Comparison of ENCODE assay signal across 27 cellular contexts in the genomic region with DNA sequence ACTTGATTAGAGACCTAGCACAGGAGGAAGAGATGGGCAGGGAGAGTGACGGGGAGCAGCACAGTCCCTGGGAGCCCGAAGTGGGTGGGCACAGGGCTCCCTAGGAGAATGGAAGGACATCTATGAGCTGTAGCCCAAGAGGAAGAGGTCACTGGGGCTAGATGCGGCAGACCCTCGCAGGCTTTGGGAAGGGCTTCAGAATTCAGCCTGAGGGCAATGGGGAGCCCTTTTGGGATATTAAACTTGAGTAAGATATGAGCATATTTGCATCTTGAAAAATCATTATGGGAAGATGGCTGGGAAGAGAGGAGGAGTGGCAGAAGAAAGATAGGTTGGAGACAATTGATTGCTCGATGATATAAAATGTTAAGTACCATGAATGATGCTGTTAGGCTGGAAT. TPM values are rescaled to one million over a fixed set of nuclear protein-coding genes. Genes with fewer than 3 reads are reported as not detected.
DNase-seq lines count a peak whose midpoint lies in the region; TF ChIP-seq lines count a peak whose summit lies in the region.
"Had no signal": no experiment of that assay in that cellular context is flagged by ENCODE, and none has a peak within 500 bp of the region (broad histone marks: within the 10 kb centered on the region; RNA-seq: fewer than 3 reads in every experiment).

No MANE protein-coding gene starts in this region.

- peaks cover 19% of the 10 kb centered on the region for H3K4me1 ChIP-seq in osteoblast (ENCODE audit: insufficient read depth, low read length)
- H3K4me1 ChIP-seq in tibial artery: peaks cover 0 to 36% (median 24%) of the 10 kb centered on the region in 4 donors

- H3K36me3 ChIP-seq in osteoblast (ENCODE audit: insufficient read depth, low read length) (peaks cover 86% of the 10 kb centered on the region), tibial artery (peaks cover 71 to 78% (median 77%) of the 10 kb centered on the region in 3 donors), WERI-Rb-1 (peaks cover 2% of the 10 kb centered on the region; the same call in 1 of the 2 replicates)
- H3K36me3 ChIP-seq: thyroid gland had no signal

- intact Hi-C loops in tibial artery (cut with DNase I; ENCODE audit: low total_unique reads): no loop called here

- no peaks in the 10 kb centered on the region for H3K9me3 ChIP-seq in osteoblast (ENCODE audit: low read depth, low read length)
- no peaks in the 10 kb centered on the region for H3K9me3 ChIP-seq in tibial artery
- H3K9me3 ChIP-seq in WERI-Rb-1 (ENCODE audit: severe bottlenecking): no peaks in the 10 kb centered on the region
- H3K9me3 ChIP-seq: psoas muscle, thyroid gland had no signal

- TF ChIP-seq CTCF in HFFc6 (IDR thresholded peaks at IDR 0.05): no peak
- TF ChIP-seq CTCF in coronary artery (IDR thresholded peaks at IDR 0.05): no peak
- no peak for TF ChIP-seq CTCF in osteoblast (IDR thresholded peaks at IDR 0.05; ENCODE audit: extremely low read depth, low read depth, low read length)
- no peak for TF ChIP-seq CTCF in tibial artery (IDR thresholded peaks at IDR 0.05)
- TF ChIP-seq CTCF in WERI-Rb-1 (IDR thresholded peaks at IDR 0.05; ENCODE audit: low read depth, low read length): no peak

- H3K4me2 ChIP-seq in osteoblast (ENCODE audit: insufficient read depth, low read length): no peak overlapping the region

- H3K79me2 ChIP-seq in osteoblast (ENCODE audit: insufficient read depth, low read length): no peaks in the 10 kb centered on the region

- DNase-seq in HFFc6: no peak
- DNase-seq in coronary artery (ENCODE audit: low spot score): no peak
- DNase-seq in osteoblast (ENCODE audit: insufficient read length, low spot score, missing footprints): peak; percentile 71
- DNase-seq in tibial artery: no peak
- no peak for DNase-seq in stimulated activated naive CD4-positive, alpha-beta T cell treated with Interleukin-2 at 50 U/mL for 16 hours (lab: John Stamatoyannopoulos, UW)
- DNase-seq in WERI-Rb-1: no peak
- DNase-seq in cortex of kidney (lab: John Stamatoyannopoulos, UW): no peak
- DNase-seq: activated CD4-positive, alpha-beta memory T cell treated with anti-CD3 and anti-CD28 coated beads, Interleukin-2, amount 10 ng/mL, durations not matched to agents 7 days and 5 days; activated CD8-positive, alpha-beta memory T cell treated with anti-CD3 and anti-CD28 coated beads, Interleukin-2, amount 50 U/mL, for 48 hours; activated naive CD4-positive, alpha-beta T cell treated with anti-CD3 and anti-CD28 coated beads for 36 hours; DMS79; effector CD4-positive, alpha-beta T cell; midbrain; naive thymus-derived CD4-positive, alpha-beta T cell; NCI-H146; NCI-H446; NCI-H748 treated with DMSO at 0.1 percent for 48 hours; psoas muscle; SHP77; stimulated activated naive CD8-positive, alpha-beta T cell treated with anti-CD3 and anti-CD28 coated beads, Interleukin-15, Interleukin-2, amounts not matched to agents 100 U/mL and 50 U/mL, for 24 hours had no signal

- H3K4me3 ChIP-seq in coronary artery (no peak overlapping the region), osteoblast (ENCODE audit: insufficient read depth, low read length) (no peak overlapping the region), tibial artery (no peak overlapping the region), WERI-Rb-1 (ENCODE audit: low read depth, low read length) (no peak overlapping the region)
- H3K4me3 ChIP-seq: psoas muscle, thyroid gland had no signal

- peaks cover 36% of the 10 kb centered on the region for H4K20me1 ChIP-seq in osteoblast (ENCODE audit: insufficient read depth, low read length)

- H3K4me1 Mint-ChIP-seq in HFFc6 (ENCODE audit: low read depth): peaks cover 69% of the 10 kb centered on the region

- no peak overlapping the region for H3K4me3 Mint-ChIP-seq in HFFc6
- H3K4me3 Mint-ChIP-seq: activated CD4-positive, alpha-beta memory T cell treated with anti-CD3 and anti-CD28 coated beads, Interleukin-2, amount 10 ng/mL, durations not matched to agents 7 days and 5 days; activated naive CD4-positive, alpha-beta T cell treated with anti-CD3 and anti-CD28 coated beads for 36 hours; activated T-helper 1 cell treated with anti-CD3 and anti-CD28 coated beads, Interleukin-12 subunit alpha, Interleukin-12 subunit beta, Interleukin-2, Interleukin-4 antibody, amounts not matched to agents 30 ng/mL and 10 ng/mL and 1 ng/mL, durations not matched to agents 14 hours and 24 hours and 36 hours; brain; naive thymus-derived CD4-positive, alpha-beta T cell; T-helper 2 cell treated with Interferon-gamma antibody and Interleukin-4, amounts not matched to agents 5 μg/mL and 100 μg/mL, for 36 hours had no signal

- H2AFZ ChIP-seq in osteoblast (ENCODE audit: low read length): no peak overlapping the region

- peak overlapping the region; percentile 32 to 77 for H3K27ac ChIP-seq in coronary artery
- H3K27ac ChIP-seq in osteoblast (ENCODE audit: low read depth, low read length): peak overlapping the region; percentile 10
- peak overlapping the region; percentile 90 to 98 for H3K27ac ChIP-seq in tibial artery
- no peak overlapping the region for H3K27ac ChIP-seq in WERI-Rb-1
- H3K27ac ChIP-seq: C4-2B, psoas muscle, thyroid gland had no signal

- peaks cover 25% of the 10 kb centered on the region for H3K27me3 Mint-ChIP-seq in HFFc6 (ENCODE audit: insufficient read depth)
- H3K27me3 Mint-ChIP-seq: activated CD4-positive, alpha-beta memory T cell treated with anti-CD3 and anti-CD28 coated beads, Interleukin-2, amount 10 ng/mL, durations not matched to agents 7 days and 5 days had no signal

- peaks cover 64% of the 10 kb centered on the region for H3K36me3 Mint-ChIP-seq in HFFc6 (ENCODE audit: low read depth)
- H3K36me3 Mint-ChIP-seq: brain; naive thymus-derived CD4-positive, alpha-beta T cell had no signal

- H3K27ac Mint-ChIP-seq in HFFc6: peak overlapping the region; percentile 10
- H3K27ac Mint-ChIP-seq: activated CD4-positive, alpha-beta memory T cell treated with anti-CD3 and anti-CD28 coated beads, Interleukin-2, amount 10 ng/mL, durations not matched to agents 7 days and 5 days; activated naive CD4-positive, alpha-beta T cell treated with anti-CD3 and anti-CD28 coated beads for 36 hours; activated T-helper 1 cell treated with anti-CD3 and anti-CD28 coated beads, Interleukin-12 subunit alpha, Interleukin-12 subunit beta, Interleukin-2, Interleukin-4 antibody, amounts not matched to agents 30 ng/mL and 10 ng/mL and 1 ng/mL, durations not matched to agents 14 hours and 24 hours and 36 hours; naive thymus-derived CD4-positive, alpha-beta T cell; T-helper 2 cell treated with Interferon-gamma antibody and Interleukin-4, amounts not matched to agents 5 μg/mL and 100 μg/mL, for 36 hours had no signal

- no peaks in the 10 kb centered on the region for H3K9me3 Mint-ChIP-seq in HFFc6
- H3K9me3 Mint-ChIP-seq: activated CD4-positive, alpha-beta memory T cell treated with anti-CD3 and anti-CD28 coated beads, Interleukin-2, amount 10 ng/mL, durations not matched to agents 7 days and 5 days; activated naive CD4-positive, alpha-beta T cell treated with anti-CD3 and anti-CD28 coated beads for 36 hours; activated T-helper 1 cell treated with anti-CD3 and anti-CD28 coated beads, Interleukin-12 subunit alpha, Interleukin-12 subunit beta, Interleukin-2, Interleukin-4 antibody, amounts not matched to agents 30 ng/mL and 10 ng/mL and 1 ng/mL, durations not matched to agents 14 hours and 24 hours and 36 hours; naive thymus-derived CD4-positive, alpha-beta T cell; T-helper 2 cell treated with Interferon-gamma antibody and Interleukin-4, amounts not matched to agents 5 μg/mL and 100 μg/mL, for 36 hours had no signal

- H3K27me3 ChIP-seq in osteoblast (ENCODE audit: insufficient read depth, low read length) (no peaks in the 10 kb centered on the region), tibial artery (no peaks in the 10 kb centered on the region), WERI-Rb-1 (ENCODE audit: insufficient read depth, low read depth, severe bottlenecking) (no peaks in the 10 kb centered on the region)
- H3K27me3 ChIP-seq: thyroid gland had no signal

RNA-seq across cellular contexts. Expression of a gene that starts 48.9 kb away (rescaled TPM):
- under 1 TPM; 0.50 to 0.85 (median 0.76) TPM for total RNA-seq in HFFc6 (2021; fragmentation: NEBNext Ultra II Directional; extraction: Animal tissue kit (Norgen Biotek cat#: 25700))
- 0.29 TPM in 1 of 2 replicates, not detected in the other for total RNA-seq in osteoblast
- total RNA-seq: activated CD4-positive, alpha-beta memory T cell treated with anti-CD3 and anti-CD28 coated beads, Interleukin-2, amount 10 ng/mL, durations not matched to agents 7 days and 5 days; activated naive CD4-positive, alpha-beta T cell treated with anti-CD3 and anti-CD28 coated beads for 36 hours; activated T-helper 1 cell treated with anti-CD3 and anti-CD28 coated beads, Interleukin-12 subunit alpha, Interleukin-12 subunit beta, Interleukin-2, Interleukin-4 antibody, amounts not matched to agents 30 ng/mL and 10 ng/mL and 1 ng/mL, durations not matched to agents 14 hours and 24 hours and 36 hours; HT-29; liver; naive thymus-derived CD4-positive, alpha-beta T cell had no signal
